Comparison of ENCODE assay signal across 18 cellular contexts in genomic region chr17:64264891-64265290, GRCh38. TPM values are rescaled to one million over a fixed set of nuclear protein-coding genes. Genes with fewer than 3 reads are reported as not detected.
DNase-seq lines count a peak whose midpoint lies in the region; ATAC-seq and TF ChIP-seq lines count a peak whose summit lies in the region.
"Had no signal": no experiment of that assay in that cellular context is flagged by ENCODE, and none has a peak within 500 bp of the region (broad histone marks: within the 10 kb centered on the region; RNA-seq: fewer than 3 reads in every experiment).

No MANE protein-coding gene starts in this region.

- no TSS peak for BruUV-seq in PC-3 (replicated peaks; lab: Mats Ljungman, UMichigan)

- no peak overlapping the region for H2AFZ ChIP-seq in PC-3 (ENCODE audit: low read length)

- peaks cover 44% of the 10 kb centered on the region for H3K4me1 Mint-ChIP-seq in HFFc6 (ENCODE audit: low read depth)
- peaks cover 53% of the 10 kb centered on the region for H3K4me1 Mint-ChIP-seq in brain

- H3K27me3 Mint-ChIP-seq in HFFc6 (ENCODE audit: insufficient read depth) (peaks cover 29% of the 10 kb centered on the region), brain (peaks cover 35% of the 10 kb centered on the region)
- H3K27me3 Mint-ChIP-seq: activated naive CD4-positive, alpha-beta T cell treated with anti-CD3 and anti-CD28 coated beads, Interleukin-2, amount 50 U/mL, for 24 hours had no signal

- no peak for TF ChIP-seq CTCF in HFFc6 (IDR thresholded peaks at IDR 0.05)
- no peak for TF ChIP-seq CTCF in brain (conservative IDR thresholded peaks at IDR 0.05)
- TF ChIP-seq CTCF in GM10266 (IDR thresholded peaks at IDR 0.05; ENCODE audit: control insufficient read depth, insufficient read depth, low read depth, missing control alignments) = no peak
- TF ChIP-seq CTCF in PC-3 (conservative IDR thresholded peaks at IDR 0.05; ENCODE audit: low read depth, low read length) = no peak

- H3K4me3 ChIP-seq in PC-3 (ENCODE audit: low read length) = no peak overlapping the region
- H3K4me3 ChIP-seq: ascending aorta, vagina had no signal

- peaks cover 22% of the 10 kb centered on the region for H3K4me1 ChIP-seq in PC-3 (ENCODE audit: insufficient read depth, low read length)

- H3K9me3 ChIP-seq in PC-3 (ENCODE audit: low read length) = no peaks in the 10 kb centered on the region
- H3K9me3 ChIP-seq: ascending aorta, vagina had no signal

- 0 out of 2 replicates have a peak, but pooled peaks cover 4% of the 10 kb centered on the region for H4K20me1 ChIP-seq in PC-3 (ENCODE audit: low read length)

- H3K36me3 Mint-ChIP-seq in HFFc6 (ENCODE audit: low read depth) (no peaks in the 10 kb centered on the region), brain (no peaks in the 10 kb centered on the region)
- H3K36me3 Mint-ChIP-seq: activated naive CD4-positive, alpha-beta T cell treated with anti-CD3 and anti-CD28 coated beads, Interleukin-2, amount 50 U/mL, for 24 hours had no signal

- H3K9me2 ChIP-seq in PC-3 (replicated peaks; ENCODE audit: low read length) = no peaks in the 10 kb centered on the region

- H3K27me3 ChIP-seq in PC-3 (ENCODE audit: low read length) = no peaks in the 10 kb centered on the region
- H3K27me3 ChIP-seq: ascending aorta, vagina had no signal

- H3K9me3 Mint-ChIP-seq in HFFc6 (no peaks in the 10 kb centered on the region), brain (peaks cover 0 to 5% (median 0%) of the 10 kb centered on the region in 5 experiments)
- H3K9me3 Mint-ChIP-seq: activated naive CD4-positive, alpha-beta T cell treated with anti-CD3 and anti-CD28 coated beads, Interleukin-2, amount 50 U/mL, for 24 hours had no signal

- CTCF ChIA-PET in PC-3 (lab: Charles Lee) = no interaction called here

- H3K4me2 ChIP-seq in PC-3 (ENCODE audit: low read length) = no peak overlapping the region

- DNase-seq in HFFc6 (peak; percentile 28), kidney glomerular epithelial cell (lab: John Stamatoyannopoulos, UW) (peak; percentile 79), renal cortical epithelial cell (ENCODE audit: low read depth) (peak; percentile 83), GM10266 (ENCODE audit: extremely low spot score) (no peak), PC-3 (no peak), NAMALWA (ENCODE audit: low spot score) (no peak)
- DNase-seq: activated T-cell treated with anti-CD3 and anti-CD28 coated beads, Interleukin-2, amount 50 U/mL, for 48 hours; effector CD8-positive, alpha-beta T cell; NCI-H1048; NCI-H1930; NCI-H345; NCI-H774; substantia nigra had no signal

- no peaks in the 10 kb centered on the region for H3F3A ChIP-seq in PC-3 (ENCODE audit: low read length, unreplicated experiment)

- no peak overlapping the region for H3K9ac ChIP-seq in PC-3 (ENCODE audit: low read length)

- no peak overlapping the region for H3K27ac ChIP-seq in PC-3 (ENCODE audit: low read length)
- H3K27ac ChIP-seq: ascending aorta, vagina had no signal

- H3K36me3 ChIP-seq in PC-3 (ENCODE audit: low read depth, low read length) = no peaks in the 10 kb centered on the region
- H3K36me3 ChIP-seq: ascending aorta, vagina had no signal

- H3K27ac Mint-ChIP-seq in HFFc6 (peak overlapping the region; percentile 94), brain (peak overlapping the region in 3 of 5 experiments; percentile 17 to 58 (median 46))
- H3K27ac Mint-ChIP-seq: activated naive CD4-positive, alpha-beta T cell treated with anti-CD3 and anti-CD28 coated beads, Interleukin-2, amount 50 U/mL, for 24 hours had no signal

- H3K4me3 Mint-ChIP-seq in HFFc6 (no peak overlapping the region), brain (peak overlapping the region; percentile 8 to 94 (median 56))

- H3K79me2 ChIP-seq in PC-3 (ENCODE audit: low read length) = peaks cover 31% of the 10 kb centered on the region

- intact Hi-C loops in PC-3 (cut with micrococcal nuclease) = loop anchor here (5.0 kb wide), 2 partner anchors 63 to 118 kb away; no protein-coding TSS in a partner anchor

- ATAC-seq in PC-3 = no peak
- ATAC-seq: Right ventricle myocardium inferior had no signal

- POLR2A ChIA-PET in PC-3 (lab: Charles Lee; ENCODE audit: unreplicated experiment) = no interaction called here

RNA-seq across cellular contexts. Expression of gene TEX2, which starts 1.8 kb away (rescaled TPM):
- total RNA-seq in HFFc6 (2021; fragmentation: NEBNext Ultra II Directional; extraction: Animal tissue kit (Norgen Biotek cat#: 25700)) = 10 to 100 TPM; 41.2 to 58.7 (median 44.4) TPM
- 29.1 TPM for polyA plus RNA-seq in brain (ENCODE audit: insufficient read depth, low read depth, low replicate concordance)
- 10.1 and 62.6 TPM in 2 replicates for total RNA-seq in renal cortical epithelial cell
- 44.2 and 50.5 TPM in 2 replicates for total RNA-seq in PC-3 (2014; rRNA removed)

Comparison
In these comparisons a context has a peak if more than half of its experiments do, and no peak if none do; other contexts are left out.
1. DNase-seq: peak in HFFc6 (single experiment), kidney glomerular epithelial cell (single experiment) and renal cortical epithelial cell (single experiment); none in GM10266 (single experiment), PC-3 (single experiment) and NAMALWA (single experiment).